ENCODE assay signal across 1 cellular context in the genomic region with DNA sequence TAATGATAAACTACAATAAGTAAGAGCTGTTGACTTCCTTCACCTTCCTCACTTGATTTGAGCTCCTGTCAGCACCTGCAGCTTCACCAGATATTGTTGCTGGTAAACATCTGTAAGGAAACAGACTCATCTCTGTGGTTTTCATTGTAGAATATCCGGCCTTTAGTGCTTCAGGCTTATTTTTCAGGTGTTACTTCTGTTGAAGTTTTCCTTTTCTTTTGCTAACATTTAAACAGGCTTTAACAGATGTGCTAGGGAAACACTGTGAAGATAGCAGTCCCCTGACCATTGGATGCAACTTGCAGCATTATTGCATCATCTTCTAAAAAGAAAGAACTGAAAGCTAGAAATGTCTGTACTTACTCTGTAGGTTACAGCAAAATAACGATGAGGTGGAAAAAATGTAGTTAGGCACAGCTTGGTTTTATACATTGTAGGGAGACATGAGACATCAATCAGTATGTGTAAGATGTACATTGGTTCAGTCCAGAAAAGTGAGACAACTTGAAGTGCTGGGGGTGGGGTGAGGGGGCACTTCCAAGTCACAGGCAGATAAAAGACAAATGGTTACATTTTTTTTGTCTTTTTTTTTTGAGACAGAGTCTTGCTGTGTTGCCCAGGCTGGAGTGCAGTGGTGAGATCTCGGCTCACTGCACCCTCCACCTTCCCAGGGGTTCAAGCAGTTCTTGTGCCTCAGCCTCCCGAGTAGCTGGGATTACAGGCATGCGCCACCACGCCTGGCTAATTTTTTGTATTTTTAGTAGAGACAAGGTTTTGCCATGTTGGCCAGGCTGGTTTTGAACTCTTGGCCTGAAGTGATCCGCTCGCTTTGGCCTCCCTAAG.
TF ChIP-seq lines count a peak whose summit lies in the region.

No MANE protein-coding gene starts in this region.

TF ChIP-seq in GM12878, 131 proteins besides CTCF, POLR2A, EP300 and RAD21 (continued from another document and continues in another):
- TF ChIP-seq HSF1 (IDR thresholded peaks at IDR 0.05; ENCODE audit: low read depth, low read length) (no peak), NFYA (IDR thresholded peaks at IDR 0.05; ENCODE audit: borderline replicate concordance, low read depth, low read length) (no peak), ZBED1 (IDR thresholded peaks at IDR 0.05; ENCODE audit: borderline replicate concordance) (peak; percentile 95; the same call in 1 of the 2 replicates), NFIC (IDR thresholded peaks at IDR 0.05; ENCODE audit: low read depth, low read length) (peak; percentile 83), SIX5 (IDR thresholded peaks at IDR 0.05; ENCODE audit: low read depth, low read length, severe bottlenecking) (no peak), CEBPB (IDR thresholded peaks at IDR 0.05; ENCODE audit: borderline replicate concordance in 1 of 2, low read depth in 2 of 2, low read length in 2 of 2) (peak; percentile 92 to 98; a peak in 3 of 4 replicates), ZNF24 (IDR thresholded peaks at IDR 0.05) (peak; percentile 91), IKZF2 (IDR thresholded peaks at IDR 0.05) (peak; percentile 72 to 74), JUND (IDR thresholded peaks at IDR 0.05; ENCODE audit: low read depth, low read length) (peak; percentile 59; the same call in 1 of the 2 replicates), IKZF1 (conservative IDR thresholded peaks at IDR 0.05) (0 out of 2 replicates have a peak, but pooled peaks have one; percentile 27), TCF12 (IDR thresholded peaks at IDR 0.05; ENCODE audit: low read depth, low read length) (no peak), STAT3 (IDR thresholded peaks at IDR 0.05; ENCODE audit: low read depth, low read length) (no peak), MYC (IDR thresholded peaks at IDR 0.05; ENCODE audit: insufficient read depth, insufficient read length, insufficient replicate concordance, low read length, severe bottlenecking) (no peak), RCOR1 (conservative IDR thresholded peaks at IDR 0.05; ENCODE audit: low read depth, low read length) (no peak), SREBF2 (IDR thresholded peaks at IDR 0.05; ENCODE audit: low read length) (no peak), IRF4 (IDR thresholded peaks at IDR 0.05; ENCODE audit: low read depth, low read length) (peak; percentile 87), ATF2 (IDR thresholded peaks at IDR 0.05; ENCODE audit: low read length) (peak; percentile 97), DPF2 (IDR thresholded peaks at IDR 0.05) (peak; percentile 76), TCF3 (IDR thresholded peaks at IDR 0.05; ENCODE audit: borderline replicate concordance, insufficient read depth, low read depth, low read length) (no peak), RUNX3 (IDR thresholded peaks at IDR 0.05; ENCODE audit: low read length) (peak; percentile 89), EGR1 (IDR thresholded peaks at IDR 0.05; ENCODE audit: borderline replicate concordance in 1 of 2, low read depth in 2 of 2, low read length in 2 of 2) (no peak), SMARCA5 (IDR thresholded peaks at IDR 0.05) (0 out of 2 replicates have a peak, but pooled peaks have one; percentile 17), FOS (IDR thresholded peaks at IDR 0.05; ENCODE audit: borderline replicate concordance, extremely low read depth, insufficient read length) (no peak), TBL1XR1 (IDR thresholded peaks at IDR 0.05; ENCODE audit: low read depth, low read length) (0 out of 2 replicates have a peak, but pooled peaks have one; percentile 14), WRNIP1 (IDR thresholded peaks at IDR 0.05; ENCODE audit: borderline replicate concordance, low read depth, low read length) (no peak), TCF7 (IDR thresholded peaks at IDR 0.05; ENCODE audit: borderline replicate concordance) (0 out of 2 replicates have a peak, but pooled peaks have one; percentile 15), MTA3 (IDR thresholded peaks at IDR 0.05; ENCODE audit: borderline replicate concordance, low read length) (peak; percentile 41), NRF1 (conservative IDR thresholded peaks at IDR 0.05; ENCODE audit: low read depth, low read length) (no peak), HCFC1 (IDR thresholded peaks at IDR 0.05; ENCODE audit: low read length) (no peak), EED (IDR thresholded peaks at IDR 0.05; ENCODE audit: low read depth) (peak; percentile 70; the same call in 1 of the 2 replicates), PAX8 (IDR thresholded peaks at IDR 0.05) (no peak), CBX5 (IDR thresholded peaks at IDR 0.05; ENCODE audit: low read depth) (peak; percentile 84; the same call in 1 of the 2 replicates), MTA2 (IDR thresholded peaks at IDR 0.05; ENCODE audit: low read depth) (peak; percentile 57), FOXM1 (IDR thresholded peaks at IDR 0.05; ENCODE audit: low read depth, low read length) (peak; percentile 85; the same call in 1 of the 2 replicates), RFX5 (IDR thresholded peaks at IDR 0.05; ENCODE audit: low read depth, low read length) (no peak), PKNOX1 (IDR thresholded peaks at IDR 0.05) (peak; percentile 63), ZZZ3 (IDR thresholded peaks at IDR 0.05; ENCODE audit: control insufficient read depth, insufficient read length, low read depth) (no peak), POLR2AphosphoS5 (IDR thresholded peaks at IDR 0.05; ENCODE audit: low read length) (no peak)
- TF ChIP-seq, protein P1, sequence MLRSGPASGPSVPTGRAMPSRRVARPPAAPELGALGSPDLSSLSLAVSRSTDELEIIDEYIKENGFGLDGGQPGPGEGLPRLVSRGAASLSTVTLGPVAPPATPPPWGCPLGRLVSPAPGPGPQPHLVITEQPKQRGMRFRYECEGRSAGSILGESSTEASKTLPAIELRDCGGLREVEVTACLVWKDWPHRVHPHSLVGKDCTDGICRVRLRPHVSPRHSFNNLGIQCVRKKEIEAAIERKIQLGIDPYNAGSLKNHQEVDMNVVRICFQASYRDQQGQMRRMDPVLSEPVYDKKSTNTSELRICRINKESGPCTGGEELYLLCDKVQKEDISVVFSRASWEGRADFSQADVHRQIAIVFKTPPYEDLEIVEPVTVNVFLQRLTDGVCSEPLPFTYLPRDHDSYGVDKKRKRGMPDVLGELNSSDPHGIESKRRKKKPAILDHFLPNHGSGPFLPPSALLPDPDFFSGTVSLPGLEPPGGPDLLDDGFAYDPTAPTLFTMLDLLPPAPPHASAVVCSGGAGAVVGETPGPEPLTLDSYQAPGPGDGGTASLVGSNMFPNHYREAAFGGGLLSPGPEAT (IDR thresholded peaks at IDR 0.05; ENCODE audit: low read depth): 0 out of 2 replicates have a peak, but pooled peaks have one; percentile 49
- TF ChIP-seq, protein P2, sequence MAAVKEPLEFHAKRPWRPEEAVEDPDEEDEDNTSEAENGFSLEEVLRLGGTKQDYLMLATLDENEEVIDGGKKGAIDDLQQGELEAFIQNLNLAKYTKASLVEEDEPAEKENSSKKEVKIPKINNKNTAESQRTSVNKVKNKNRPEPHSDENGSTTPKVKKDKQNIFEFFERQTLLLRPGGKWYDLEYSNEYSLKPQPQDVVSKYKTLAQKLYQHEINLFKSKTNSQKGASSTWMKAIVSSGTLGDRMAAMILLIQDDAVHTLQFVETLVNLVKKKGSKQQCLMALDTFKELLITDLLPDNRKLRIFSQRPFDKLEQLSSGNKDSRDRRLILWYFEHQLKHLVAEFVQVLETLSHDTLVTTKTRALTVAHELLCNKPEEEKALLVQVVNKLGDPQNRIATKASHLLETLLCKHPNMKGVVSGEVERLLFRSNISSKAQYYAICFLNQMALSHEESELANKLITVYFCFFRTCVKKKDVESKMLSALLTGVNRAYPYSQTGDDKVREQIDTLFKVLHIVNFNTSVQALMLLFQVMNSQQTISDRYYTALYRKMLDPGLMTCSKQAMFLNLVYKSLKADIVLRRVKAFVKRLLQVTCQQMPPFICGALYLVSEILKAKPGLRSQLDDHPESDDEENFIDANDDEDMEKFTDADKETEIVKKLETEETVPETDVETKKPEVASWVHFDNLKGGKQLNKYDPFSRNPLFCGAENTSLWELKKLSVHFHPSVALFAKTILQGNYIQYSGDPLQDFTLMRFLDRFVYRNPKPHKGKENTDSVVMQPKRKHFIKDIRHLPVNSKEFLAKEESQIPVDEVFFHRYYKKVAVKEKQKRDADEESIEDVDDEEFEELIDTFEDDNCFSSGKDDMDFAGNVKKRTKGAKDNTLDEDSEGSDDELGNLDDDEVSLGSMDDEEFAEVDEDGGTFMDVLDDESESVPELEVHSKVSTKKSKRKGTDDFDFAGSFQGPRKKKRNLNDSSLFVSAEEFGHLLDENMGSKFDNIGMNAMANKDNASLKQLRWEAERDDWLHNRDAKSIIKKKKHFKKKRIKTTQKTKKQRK (IDR thresholded peaks at IDR 0.05; ENCODE audit: low read depth, low read length): no peak
- TF ChIP-seq, protein P3, sequence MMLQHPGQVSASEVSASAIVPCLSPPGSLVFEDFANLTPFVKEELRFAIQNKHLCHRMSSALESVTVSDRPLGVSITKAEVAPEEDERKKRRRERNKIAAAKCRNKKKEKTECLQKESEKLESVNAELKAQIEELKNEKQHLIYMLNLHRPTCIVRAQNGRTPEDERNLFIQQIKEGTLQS (IDR thresholded peaks at IDR 0.05; ENCODE audit: borderline replicate concordance, extremely low read depth, low read depth, low read length): peak; percentile 41; the same call in 1 of the 2 replicates
- TF ChIP-seq, protein P4, sequence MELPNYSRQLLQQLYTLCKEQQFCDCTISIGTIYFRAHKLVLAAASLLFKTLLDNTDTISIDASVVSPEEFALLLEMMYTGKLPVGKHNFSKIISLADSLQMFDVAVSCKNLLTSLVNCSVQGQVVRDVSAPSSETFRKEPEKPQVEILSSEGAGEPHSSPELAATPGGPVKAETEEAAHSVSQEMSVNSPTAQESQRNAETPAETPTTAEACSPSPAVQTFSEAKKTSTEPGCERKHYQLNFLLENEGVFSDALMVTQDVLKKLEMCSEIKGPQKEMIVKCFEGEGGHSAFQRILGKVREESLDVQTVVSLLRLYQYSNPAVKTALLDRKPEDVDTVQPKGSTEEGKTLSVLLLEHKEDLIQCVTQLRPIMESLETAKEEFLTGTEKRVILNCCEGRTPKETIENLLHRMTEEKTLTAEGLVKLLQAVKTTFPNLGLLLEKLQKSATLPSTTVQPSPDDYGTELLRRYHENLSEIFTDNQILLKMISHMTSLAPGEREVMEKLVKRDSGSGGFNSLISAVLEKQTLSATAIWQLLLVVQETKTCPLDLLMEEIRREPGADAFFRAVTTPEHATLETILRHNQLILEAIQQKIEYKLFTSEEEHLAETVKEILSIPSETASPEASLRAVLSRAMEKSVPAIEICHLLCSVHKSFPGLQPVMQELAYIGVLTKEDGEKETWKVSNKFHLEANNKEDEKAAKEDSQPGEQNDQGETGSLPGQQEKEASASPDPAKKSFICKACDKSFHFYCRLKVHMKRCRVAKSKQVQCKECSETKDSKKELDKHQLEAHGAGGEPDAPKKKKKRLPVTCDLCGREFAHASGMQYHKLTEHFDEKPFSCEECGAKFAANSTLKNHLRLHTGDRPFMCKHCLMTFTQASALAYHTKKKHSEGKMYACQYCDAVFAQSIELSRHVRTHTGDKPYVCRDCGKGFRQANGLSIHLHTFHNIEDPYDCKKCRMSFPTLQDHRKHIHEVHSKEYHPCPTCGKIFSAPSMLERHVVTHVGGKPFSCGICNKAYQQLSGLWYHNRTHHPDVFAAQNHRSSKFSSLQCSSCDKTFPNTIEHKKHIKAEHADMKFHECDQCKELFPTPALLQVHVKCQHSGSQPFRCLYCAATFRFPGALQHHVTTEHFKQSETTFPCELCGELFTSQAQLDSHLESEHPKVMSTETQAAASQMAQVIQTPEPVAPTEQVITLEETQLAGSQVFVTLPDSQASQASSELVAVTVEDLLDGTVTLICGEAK (IDR thresholded peaks at IDR 0.05; ENCODE audit: borderline replicate concordance): no peak
